8 cellular contexts compared by ENCODE assay signal in genomic region chr5:39073759-39074008, GRCh38. TPM values are rescaled to one million over a fixed set of nuclear protein-coding genes. Genes with fewer than 3 reads are reported as not detected.
DNase-seq lines count a peak whose midpoint lies in the region; ATAC-seq and TF ChIP-seq lines count a peak whose summit lies in the region.

No MANE protein-coding gene starts in this region.

- no peaks in the 10 kb centered on the region for H3K9me3 ChIP-seq in gastrocnemius medialis

- H3K36me3 ChIP-seq in gastrocnemius medialis = no peaks in the 10 kb centered on the region

- H3K27ac ChIP-seq in foreskin keratinocyte = peak overlapping the region; percentile 99
- peak overlapping the region; percentile 98 to 100 (median 99) for H3K27ac ChIP-seq in gastrocnemius medialis

- TF ChIP-seq POLR2A in gastrocnemius medialis (IDR thresholded peaks at IDR 0.05) = peak in 1 of 2 donors; percentile 37

- ATAC-seq in activated CD4-positive, alpha-beta T cell treated with anti-CD3 and anti-CD28 coated beads for 36 hours = peak; percentile 25
- ATAC-seq in HG02885 (IDR thresholded peaks at IDR 0.05; ENCODE audit: poor library complexity, unreplicated experiment) (peak; percentile 26), foreskin keratinocyte (peak; percentile 51), gastrocnemius medialis (peak; percentile 68 to 69)

- H3K4me1 Mint-ChIP-seq in activated CD4-positive, alpha-beta T cell treated with anti-CD3 and anti-CD28 coated beads for 36 hours = peaks cover 42% of the 10 kb centered on the region
- H3K4me1 Mint-ChIP-seq in T-helper 2 cell treated with Interferon-gamma antibody and Interleukin-4, amounts not matched to agents 5 μg/mL and 100 μg/mL, for 36 hours (ENCODE audit: low read depth) = peaks cover 34% of the 10 kb centered on the region

- no peak for DNase-seq in activated CD4-positive, alpha-beta T cell treated with anti-CD3 and anti-CD28 coated beads for 36 hours
- no peak for DNase-seq in activated CD4-positive, alpha-beta T cell treated with anti-CD3 and anti-CD28 coated beads for 48 hours
- DNase-seq in T-helper 2 cell treated with Interferon-gamma antibody and Interleukin-4, amounts not matched to agents 5 μg/mL and 100 μg/mL, for 36 hours (ENCODE audit: low spot score) = no peak
- DNase-seq in foreskin keratinocyte (no peak), gastrocnemius medialis (peak in 1 of 2 donors; percentile 47), RPMI8226 (no peak), NCI-H146 (lab: John Stamatoyannopoulos, UW) (no peak)

- TF ChIP-seq CTCF in foreskin keratinocyte (conservative IDR thresholded peaks at IDR 0.05) (no peak), gastrocnemius medialis (IDR thresholded peaks at IDR 0.05 in 4 of 5, conservative IDR thresholded peaks at IDR 0.05 in 1 of 5) (no peak)

- peak overlapping the region; percentile 89 to 95 (median 94) for H3K4me3 ChIP-seq in gastrocnemius medialis

- H3K4me1 ChIP-seq in foreskin keratinocyte (peaks cover 28% of the 10 kb centered on the region), gastrocnemius medialis (peaks cover 46 to 48% of the 10 kb centered on the region in 2 donors)

- peaks cover 7% of the 10 kb centered on the region for H3K27me3 Mint-ChIP-seq in activated CD4-positive, alpha-beta T cell treated with anti-CD3 and anti-CD28 coated beads for 36 hours
- H3K27me3 Mint-ChIP-seq in T-helper 2 cell treated with Interferon-gamma antibody and Interleukin-4, amounts not matched to agents 5 μg/mL and 100 μg/mL, for 36 hours (ENCODE audit: low read depth) = peaks cover 9% of the 10 kb centered on the region

- POLR2A ChIA-PET in activated CD4-positive, alpha-beta T cell treated with anti-CD3 and anti-CD28 coated beads for 36 hours (lab: Charles Lee) = no interaction called here

- CTCF ChIA-PET in activated CD4-positive, alpha-beta T cell treated with anti-CD3 and anti-CD28 coated beads for 36 hours (lab: Charles Lee) = interaction anchor here (1.9 kb wide), 1 partner anchor 10 kb away, joined by 4 read pairs; no protein-coding TSS in a partner anchor

- H3K4me3 Mint-ChIP-seq in activated CD4-positive, alpha-beta T cell treated with anti-CD3 and anti-CD28 coated beads for 36 hours = peak overlapping the region; percentile 96
- H3K4me3 Mint-ChIP-seq in T-helper 2 cell treated with Interferon-gamma antibody and Interleukin-4, amounts not matched to agents 5 μg/mL and 100 μg/mL, for 36 hours = peak overlapping the region; percentile 96

- intact Hi-C loops in activated CD4-positive, alpha-beta T cell treated with anti-CD3 and anti-CD28 coated beads for 36 hours (cut with DNase I, micrococcal nuclease) = loop anchor here (1.0 to 10.0 kb wide), 10 partner anchors 33 to 1761 kb away; partner anchors contain the start of genes NUP155 (in 1 of the 2), OSMR (in 1 of the 2), RPL37 (in 1 of the 2) and WDR70 (in 1 of the 2)
- intact Hi-C loops in gastrocnemius medialis (cut with DNase I; ENCODE audit: low total_unique reads) = loop anchor here (5.0 to 10.0 kb wide), 2 partner anchors 519 to 606 kb away; partner anchors contain the start of gene LIFR

- H3K27me3 ChIP-seq in foreskin keratinocyte (no peaks in the 10 kb centered on the region), gastrocnemius medialis (no peaks in the 10 kb centered on the region)

- in situ Hi-C loops in gastrocnemius medialis (cut with MboI; ENCODE audit: low sequenced_read_pairs in 4 of 4) = no loop called here

- peaks cover under 1% of the 10 kb centered on the region for H3K9me3 Mint-ChIP-seq in activated CD4-positive, alpha-beta T cell treated with anti-CD3 and anti-CD28 coated beads for 36 hours (ENCODE audit: low read depth)
- no peaks in the 10 kb centered on the region for H3K9me3 Mint-ChIP-seq in T-helper 2 cell treated with Interferon-gamma antibody and Interleukin-4, amounts not matched to agents 5 μg/mL and 100 μg/mL, for 36 hours

- H3K36me3 Mint-ChIP-seq in activated CD4-positive, alpha-beta T cell treated with anti-CD3 and anti-CD28 coated beads for 36 hours (ENCODE audit: low read depth) = peaks cover 16% of the 10 kb centered on the region
- peaks cover 25% of the 10 kb centered on the region for H3K36me3 Mint-ChIP-seq in T-helper 2 cell treated with Interferon-gamma antibody and Interleukin-4, amounts not matched to agents 5 μg/mL and 100 μg/mL, for 36 hours (ENCODE audit: low read depth)

- H3K27ac Mint-ChIP-seq in activated CD4-positive, alpha-beta T cell treated with anti-CD3 and anti-CD28 coated beads for 36 hours = peak overlapping the region; percentile 90
- H3K27ac Mint-ChIP-seq in T-helper 2 cell treated with Interferon-gamma antibody and Interleukin-4, amounts not matched to agents 5 μg/mL and 100 μg/mL, for 36 hours = peak overlapping the region; percentile 96

RNA-seq across cellular contexts. Expression of gene RICTOR, which starts 0.5 kb away (rescaled TPM):
- 10 to 100 TPM; 23.2 to 28.5 TPM for total RNA-seq in activated CD4-positive, alpha-beta T cell treated with anti-CD3 and anti-CD28 coated beads for 36 hours
- total RNA-seq in foreskin keratinocyte (13.0 and 15.0 TPM in 2 replicates), gastrocnemius medialis (10 to 100 TPM; 28.9 to 56.9 (median 37.0) TPM)
- 1.2 and 1.5 TPM in 2 replicates for polyA plus RNA-seq in foreskin keratinocyte
